Comparison of ENCODE assay signal across 1 cellular context in the genomic region with DNA sequence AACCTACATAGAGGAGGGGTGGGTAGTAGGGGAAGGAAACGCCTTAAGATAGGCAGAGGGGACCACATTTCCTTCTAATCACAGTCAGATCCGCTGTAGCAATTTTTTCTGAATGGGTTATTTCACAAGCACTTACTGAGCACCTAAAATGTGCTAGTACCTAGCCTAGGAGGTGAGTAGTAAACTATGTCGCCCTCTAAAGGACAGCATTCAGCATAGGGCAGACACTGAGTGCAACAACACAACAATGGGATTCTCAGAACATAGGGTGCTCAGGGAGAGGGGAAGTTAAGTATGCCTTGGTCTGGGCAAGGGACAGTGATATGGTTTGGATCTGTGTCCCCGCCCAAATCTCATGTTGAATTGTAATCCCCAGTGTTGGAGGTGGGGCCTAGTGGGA.
TF ChIP-seq lines count a peak whose summit lies in the region.

No MANE protein-coding gene starts in this region.

TF ChIP-seq in HCT116, 20 proteins besides CTCF, POLR2A, EP300 and RAD21 (continued from another document):
- no peak for TF ChIP-seq EZH2 (IDR thresholded peaks at IDR 0.05)
- TF ChIP-seq CEBPB (IDR thresholded peaks at IDR 0.05; ENCODE audit: low read depth) = no peak
- no peak for TF ChIP-seq CBX3 (IDR thresholded peaks at IDR 0.05; ENCODE audit: low read depth)
- TF ChIP-seq ATF3 (IDR thresholded peaks at IDR 0.05) = no peak
- no peak for TF ChIP-seq SP1 (IDR thresholded peaks at IDR 0.05; ENCODE audit: low read depth)
- no peak for TF ChIP-seq YY1 (IDR thresholded peaks at IDR 0.05; ENCODE audit: extremely low read depth, insufficient replicate concordance, low read depth, low read length)
- no peak for TF ChIP-seq ZNF274 (IDR thresholded peaks at IDR 0.05; ENCODE audit: low read depth, low read length)
TF ChIP-seq in HCT116: peak in this region for 0.
